Comparison of ENCODE assay signal across 8 cellular contexts in genomic region chr11:72111803-72112540, GRCh38. TPM values are rescaled to one million over a fixed set of nuclear protein-coding genes. Genes with fewer than 3 reads are reported as not detected.
DNase-seq lines count a peak whose midpoint lies in the region; ATAC-seq and TF ChIP-seq lines count a peak whose summit lies in the region.

No MANE protein-coding gene starts in this region.

- H3K4me1 Mint-ChIP-seq in CD14-positive monocyte, result peaks cover 38% of the 10 kb centered on the region
- peaks cover 18% of the 10 kb centered on the region for H3K4me1 Mint-ChIP-seq in activated CD4-positive, alpha-beta T cell treated with anti-CD3 and anti-CD28 coated beads, Interleukin-2, amount 10 ng/mL, durations not matched to agents 24 days and 14 days

- DNase-seq in CD14-positive monocyte (ENCODE audit: low spot score) (peak; percentile 97), NCI-H526 (lab: John Stamatoyannopoulos, UW) (peak; percentile 100), right lobe of liver (peak; percentile 89 to 96 (median 92))
- DNase-seq in activated CD4-positive, alpha-beta T cell treated with anti-CD3 and anti-CD28 coated beads, Interleukin-2, amount 10 ng/mL, durations not matched to agents 24 days and 14 days, result peak; percentile 96
- peak; percentile 68 to 83 for DNase-seq in stimulated activated CD4-positive, alpha-beta T cell treated with anti-CD3 and anti-CD28 coated beads, Interleukin-4, amount 100 ng/mL, for 4 hours

- H3K27ac Mint-ChIP-seq in CD14-positive monocyte, result peak overlapping the region; percentile 99 to 100 (median 100)
- H3K27ac Mint-ChIP-seq in activated CD4-positive, alpha-beta T cell treated with anti-CD3 and anti-CD28 coated beads, Interleukin-2, amount 10 ng/mL, durations not matched to agents 24 days and 14 days, result peak overlapping the region; percentile 99

- intact Hi-C loops in CD14-positive monocyte (cut with micrococcal nuclease) (no loop called here), right lobe of liver (cut with DNase I) (no loop called here)
- intact Hi-C loops in activated CD4-positive, alpha-beta T cell treated with anti-CD3 and anti-CD28 coated beads, Interleukin-2, amount 10 ng/mL, durations not matched to agents 24 days and 14 days (cut with micrococcal nuclease), result loop anchor here (1.0 to 2.0 kb wide), 6 partner anchors 9 to 184 kb away; partner anchors contain the start of genes LAMTOR1, LRRC51, NUMA1 and XNDC1N

- H3K4me3 ChIP-seq in duodenal mucosa (ENCODE audit: low read depth in 1 of 2, low read length in 2 of 2) (peak overlapping the region; percentile 81 to 88), right lobe of liver (peak overlapping the region; percentile 61 to 73 (median 69))

- peaks cover 47 to 49% of the 10 kb centered on the region in 2 donors for H3K36me3 Mint-ChIP-seq in CD14-positive monocyte
- peaks cover 11% of the 10 kb centered on the region for H3K36me3 Mint-ChIP-seq in activated CD4-positive, alpha-beta T cell treated with anti-CD3 and anti-CD28 coated beads, Interleukin-2, amount 10 ng/mL, durations not matched to agents 24 days and 14 days (ENCODE audit: low read depth)

- peak overlapping the region; percentile 87 to 94 for H3K9ac ChIP-seq in duodenal mucosa (ENCODE audit: low read depth in 1 of 2, low read length in 2 of 2)

- H3K9me3 ChIP-seq in duodenal mucosa (ENCODE audit: control insufficient read depth in 1 of 2, low read length in 2 of 2) (no peaks in the 10 kb centered on the region), right lobe of liver (no peaks in the 10 kb centered on the region)

- peak overlapping the region; percentile 89 to 97 for H3K4me3 Mint-ChIP-seq in CD14-positive monocyte
- H3K4me3 Mint-ChIP-seq in activated CD4-positive, alpha-beta T cell treated with anti-CD3 and anti-CD28 coated beads, Interleukin-2, amount 10 ng/mL, durations not matched to agents 24 days and 14 days, result peak overlapping the region; percentile 98

- peaks cover 0 to 6% (median 0%) of the 10 kb centered on the region in 3 donors for H3K27me3 Mint-ChIP-seq in CD14-positive monocyte (ENCODE audit: low read depth in 3 of 3)
- no peaks in the 10 kb centered on the region for H3K27me3 Mint-ChIP-seq in activated CD4-positive, alpha-beta T cell treated with anti-CD3 and anti-CD28 coated beads, Interleukin-2, amount 10 ng/mL, durations not matched to agents 24 days and 14 days

- 1% methylated on average over 28 of the region's 29 CpGs for WGBS in right lobe of liver (ENCODE audit: insufficient coverage, low coverage, low lambda C conversion rate, missing lambda C conversion rate)

- peaks cover 9 to 12% of the 10 kb centered on the region in 2 donors for H3K4me1 ChIP-seq in duodenal mucosa (ENCODE audit: control insufficient read depth in 1 of 2, insufficient read depth in 2 of 2, low read length in 2 of 2)
- H3K4me1 ChIP-seq in right lobe of liver, result peaks cover 0 to 4% (median 1%) of the 10 kb centered on the region in 4 donors

- peak; percentile 74 for ATAC-seq in GM19328 (IDR thresholded peaks at IDR 0.05; ENCODE audit: unreplicated experiment)
- ATAC-seq in HG03469 (IDR thresholded peaks at IDR 0.05; ENCODE audit: unreplicated experiment), result peak; percentile 82
- peak; percentile 91 to 94 (median 92) for ATAC-seq in right lobe of liver

- H3K36me3 ChIP-seq in duodenal mucosa (ENCODE audit: control insufficient read depth in 1 of 2, insufficient read depth in 2 of 2, low read length in 2 of 2) (peaks cover 0 to 23% of the 10 kb centered on the region in 2 donors), right lobe of liver (no peaks in the 10 kb centered on the region)

- peak; percentile 92 for TF ChIP-seq POLR2A in right lobe of liver (IDR thresholded peaks at IDR 0.05)

- H3K27me3 ChIP-seq in duodenal mucosa (ENCODE audit: control insufficient read depth in 1 of 2, insufficient read depth in 2 of 2, low read length in 2 of 2) (no peaks in the 10 kb centered on the region), right lobe of liver (no peaks in the 10 kb centered on the region)

- H3K9me3 Mint-ChIP-seq in CD14-positive monocyte, result peaks cover 0 to 5% (median 0%) of the 10 kb centered on the region in 7 donors
- peaks cover 13% of the 10 kb centered on the region for H3K9me3 Mint-ChIP-seq in activated CD4-positive, alpha-beta T cell treated with anti-CD3 and anti-CD28 coated beads, Interleukin-2, amount 10 ng/mL, durations not matched to agents 24 days and 14 days

- peak overlapping the region; percentile 96 for H3K27ac ChIP-seq in duodenal mucosa (ENCODE audit: low read depth, low read length)
- H3K27ac ChIP-seq in right lobe of liver, result peak overlapping the region; percentile 96 to 98 (median 96)

- TF ChIP-seq CTCF in CD14-positive monocyte (IDR thresholded peaks at IDR 0.05), result no peak
- no peak for TF ChIP-seq CTCF in right lobe of liver (IDR thresholded peaks at IDR 0.05)

RNA-seq across cellular contexts. Expression of gene ANAPC15, which starts 0.5 kb away (rescaled TPM):
- 100 to 1,000 TPM in 1 of 2 donors, 10 to 100 TPM in 1; 94.8 to 112 TPM for polyA plus RNA-seq in CD14-positive monocyte
- total RNA-seq in activated CD4-positive, alpha-beta T cell treated with anti-CD3 and anti-CD28 coated beads, Interleukin-2, amount 10 ng/mL, durations not matched to agents 24 days and 14 days, result 52.1 and 54.9 TPM in 2 replicates
- 10 to 100 TPM; 11.8 to 17.0 (median 14.2) TPM for total RNA-seq in right lobe of liver

RNA-seq across cellular contexts. Expression of gene TOMT, which starts 6.2 kb away (rescaled TPM):
- not detected for polyA plus RNA-seq in CD14-positive monocyte
- not detected in 2 replicates for total RNA-seq in activated CD4-positive, alpha-beta T cell treated with anti-CD3 and anti-CD28 coated beads, Interleukin-2, amount 10 ng/mL, durations not matched to agents 24 days and 14 days
- under 1 TPM in 2 of 6 experiments, not detected in 4; 0.17 to 0.29 TPM for total RNA-seq in right lobe of liver

RNA-seq across cellular contexts. Expression of gene LAMTOR1, which starts 8.9 kb away (rescaled TPM):
- 100 to 1,000 TPM; 256 to 292 TPM for polyA plus RNA-seq in CD14-positive monocyte
- total RNA-seq in activated CD4-positive, alpha-beta T cell treated with anti-CD3 and anti-CD28 coated beads, Interleukin-2, amount 10 ng/mL, durations not matched to agents 24 days and 14 days, result 78.6 and 81.4 TPM in 2 replicates
- 10 to 100 TPM; 30.3 to 92.2 (median 38.7) TPM for total RNA-seq in right lobe of liver

RNA-seq across cellular contexts. Expression of gene FOLR3, which starts 23.6 kb away (rescaled TPM):
- polyA plus RNA-seq in CD14-positive monocyte, result 100 to 1,000 TPM in 1 of 2 donors, 10 to 100 TPM in 1; 74.0 to 330 TPM
- not detected in 2 replicates for total RNA-seq in activated CD4-positive, alpha-beta T cell treated with anti-CD3 and anti-CD28 coated beads, Interleukin-2, amount 10 ng/mL, durations not matched to agents 24 days and 14 days
- total RNA-seq in right lobe of liver, result under 1 TPM in 3 of 6 experiments, not detected in 3; 0.27 to 0.98 (median 0.75) TPM

RNA-seq across cellular contexts. Expression of gene LRRC51, which starts 31.3 kb away (rescaled TPM):
- polyA plus RNA-seq in CD14-positive monocyte, result 1 to 10 TPM; 1.6 to 1.9 TPM
- 7.0 and 7.1 TPM in 2 replicates for total RNA-seq in activated CD4-positive, alpha-beta T cell treated with anti-CD3 and anti-CD28 coated beads, Interleukin-2, amount 10 ng/mL, durations not matched to agents 24 days and 14 days
- total RNA-seq in right lobe of liver, result 1 to 10 TPM; 3.3 to 9.0 (median 6.1) TPM

Comparison
In these comparisons a context has a peak if more than half of its experiments do, and no peak if none do; other contexts are left out.
1. Peak in every context shown above with its lines: DNase-seq, ATAC-seq, H3K4me3 ChIP-seq and H3K27ac ChIP-seq.